ENCODE assay signal across 1 cellular context in genomic region chr18:49011291-49011746, GRCh38.
TF ChIP-seq lines count a peak whose summit lies in the region.

No MANE protein-coding gene starts in this region.

TF ChIP-seq in IMR-90, 13 proteins besides CTCF, POLR2A, EP300 and RAD21 (continued from another document):
- TF ChIP-seq MAZ (IDR thresholded peaks at IDR 0.05; ENCODE audit: borderline replicate concordance, low read depth, low read length) = no peak
- TF ChIP-seq RFX5 (IDR thresholded peaks at IDR 0.05; ENCODE audit: low read depth, low read length) = no peak
- TF ChIP-seq ELK1 (IDR thresholded peaks at IDR 0.05; ENCODE audit: borderline replicate concordance, low read depth, low read length) = no peak
- TF ChIP-seq SMC3 (IDR thresholded peaks at IDR 0.05; ENCODE audit: low read depth, low read length) = no peak
